ENCODE assay signal across 8 cellular contexts in the genomic region with DNA sequence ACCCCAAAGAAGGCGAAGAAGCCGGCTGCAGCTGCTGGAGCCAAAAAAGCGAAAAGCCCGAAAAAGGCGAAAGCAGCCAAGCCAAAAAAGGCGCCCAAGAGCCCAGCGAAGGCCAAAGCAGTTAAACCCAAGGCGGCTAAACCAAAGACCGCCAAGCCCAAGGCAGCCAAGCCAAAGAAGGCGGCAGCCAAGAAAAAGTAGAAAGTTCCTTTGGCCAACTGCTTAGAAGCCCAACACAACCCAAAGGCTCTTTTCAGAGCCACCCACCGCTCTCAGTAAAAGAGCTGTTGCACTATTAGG.
DNase-seq lines count a peak whose midpoint lies in the region; ATAC-seq and TF ChIP-seq lines count a peak whose summit lies in the region.

No MANE protein-coding gene starts in this region.

- peak overlapping the region; percentile 71 to 72 for H3K4me3 ChIP-seq in neutrophil (ENCODE audit: low read depth in 1 of 2, low read length in 1 of 2)

- no peaks in the 10 kb centered on the region for H3K27me3 ChIP-seq in neutrophil

- H3K36me3 ChIP-seq in neutrophil = no peaks in the 10 kb centered on the region

- H3K9me3 ChIP-seq in neutrophil = no peaks in the 10 kb centered on the region

- ATAC-seq in GM19395 (IDR thresholded peaks at IDR 0.05; ENCODE audit: unreplicated experiment) = peak; percentile 11

- POLR2A ChIA-PET in RWPE1 (lab: Yijun Ruan, JAX; ENCODE audit: low non-redundant PET) = interaction anchor here (0.6 to 5.5 kb wide), 6 partner anchors 10 to 131 kb away, joined by 3 to 94 read pairs (median 6); a partner anchor contains a TSS

- no peak for TF ChIP-seq CTCF in RWPE1 (conservative IDR thresholded peaks at IDR 0.05; ENCODE audit: low read depth)
- TF ChIP-seq CTCF in neutrophil (IDR thresholded peaks at IDR 0.05) = no peak

- CTCF ChIA-PET in RWPE1 (lab: Yijun Ruan, JAX) = no interaction called here

- peak overlapping the region; percentile 98 for H3K27ac ChIP-seq in RWPE1
- peak overlapping the region; percentile 85 for H3K27ac ChIP-seq in neutrophil

- peak; percentile 58 for TF ChIP-seq POLR2A in erythroblast (IDR thresholded peaks at IDR 0.05; ENCODE audit: low read length)

- H3K4me1 ChIP-seq in neutrophil (ENCODE audit: control insufficient read depth in 1 of 2, insufficient read depth in 1 of 2, low read depth in 1 of 2, low read length in 1 of 2) = peaks cover 38 to 46% of the 10 kb centered on the region in 2 experiments

- DNase-seq in RWPE1 (ENCODE audit: low spot score) (no peak), erythroblast (lab: John Stamatoyannopoulos, UW) (no peak), globus pallidus (ENCODE audit: low spot score) (no peak), NCI-H345 (lab: John Stamatoyannopoulos, UW) (no peak), kidney tubule cell (ENCODE audit: low spot score) (no peak), NCI-H2171 (lab: John Stamatoyannopoulos, UW) (no peak)
